Comparison of ENCODE assay signal across 15 cellular contexts in genomic region chr20:16553161-16553560, GRCh38. TPM values are rescaled to one million over a fixed set of nuclear protein-coding genes. Genes with fewer than 3 reads are reported as not detected.
A peak's percentile ranks its signal among the peaks of the same experiment; 100 is the strongest.
DNase-seq lines count a peak whose midpoint lies in the region; ATAC-seq and TF ChIP-seq lines count a peak whose summit lies in the region.
"Had no signal": no experiment of that assay in that cellular context is flagged by ENCODE, and none has a peak within 500 bp of the region (broad histone marks: within the 10 kb centered on the region; RNA-seq: fewer than 3 reads in every experiment).

No MANE protein-coding gene starts in this region.

- H3K36me3 Mint-ChIP-seq in glutamatergic neuron (ENCODE audit: unreplicated experiment) (peaks cover 12% of the 10 kb centered on the region), immature natural killer cell (peaks cover 0 to 5% (median 0%) of the 10 kb centered on the region in 3 donors)

- H3K4me1 Mint-ChIP-seq in glutamatergic neuron (ENCODE audit: low read depth, unreplicated experiment) (peaks cover 30% of the 10 kb centered on the region), immature natural killer cell (peaks cover 0 to 12% of the 10 kb centered on the region in 2 donors)

- TF ChIP-seq CTCF in glutamatergic neuron (IDR thresholded peaks at IDR 0.05; ENCODE audit: partially characterized antibody, unreplicated experiment), result no peak

- H3K27me3 Mint-ChIP-seq in glutamatergic neuron (ENCODE audit: unreplicated experiment), result peaks cover 11% of the 10 kb centered on the region
- H3K27me3 Mint-ChIP-seq in immature natural killer cell (ENCODE audit: low read depth in 3 of 3), result peaks cover 0 to 2% (median 2%) of the 10 kb centered on the region in 3 donors
- H3K27me3 Mint-ChIP-seq: CD4-positive, alpha-beta T cell had no signal

- no peak for ATAC-seq in HG03432 (IDR thresholded peaks at IDR 0.05; ENCODE audit: unreplicated experiment)

- H3K9me3 Mint-ChIP-seq in glutamatergic neuron (ENCODE audit: unreplicated experiment), result peaks cover 8% of the 10 kb centered on the region
- peaks cover 0 to 9% (median 0%) of the 10 kb centered on the region in 6 donors for H3K9me3 Mint-ChIP-seq in immature natural killer cell
- H3K9me3 Mint-ChIP-seq: CD4-positive, alpha-beta T cell had no signal

- DNase-seq in COLO829 (ENCODE audit: low spot score), result peak; percentile 22
- peak; percentile 96 for DNase-seq in SK-MEL-5 (ENCODE audit: low read depth, low spot score)
- DNase-seq in glutamatergic neuron, result no peak
- DNase-seq in renal cortical epithelial cell (ENCODE audit: low read depth), result peak; percentile 47
- DNase-seq in NCI-H1092 treated with DMSO at 0.1 percent for 48 hours (lab: John Stamatoyannopoulos, UW), result no peak
- no peak for DNase-seq in immature natural killer cell
- DNase-seq in NCI-H524 treated with DMSO at 0.1 percent for 48 hours (lab: John Stamatoyannopoulos, UW), result no peak
- DNase-seq: ACHN; C1 segment of cervical spinal cord; CD4-positive, alpha-beta T cell; DMS153; DND-41; GDM1; GOT3 had no signal

- H3K27ac Mint-ChIP-seq in glutamatergic neuron (ENCODE audit: unreplicated experiment), result peak overlapping the region; percentile 62
- no peak overlapping the region for H3K27ac Mint-ChIP-seq in immature natural killer cell
- H3K27ac Mint-ChIP-seq: CD4-positive, alpha-beta T cell had no signal

- in situ Hi-C loops in SK-MEL-5 (cut with HindIII; ENCODE audit: low pct_unique_long_range_greater_than_20kb, low sequenced_read_pairs), result no loop called here

- H3K4me3 Mint-ChIP-seq in glutamatergic neuron (ENCODE audit: unreplicated experiment) (no peak overlapping the region), immature natural killer cell (no peak overlapping the region)
- H3K4me3 Mint-ChIP-seq: CD4-positive, alpha-beta T cell had no signal

RNA-seq across cellular contexts. Expression of gene KIF16B, which starts 20.1 kb away (rescaled TPM):
- total RNA-seq in SK-MEL-5 (2014; rRNA removed; shearing (Covaris generic)), result 13.4 and 14.7 TPM in 2 replicates
- 17.3 and 19.9 TPM in 2 replicates for polyA plus RNA-seq in SK-MEL-5 (2015; cell fraction: cytosol; rRNA removed)
- polyA plus RNA-seq in SK-MEL-5 (2015; cell fraction: nucleus; rRNA removed), result 18.3 and 18.6 TPM in 2 replicates
- total RNA-seq in glutamatergic neuron (ENCODE audit: unreplicated experiment), result 27.0 TPM
- 9.6 and 18.6 TPM in 2 replicates for total RNA-seq in renal cortical epithelial cell
- 1 to 10 TPM in 2 of 3 donors, under 1 TPM in 1; 0.59 to 5.4 (median 1.1) TPM for polyA plus RNA-seq in immature natural killer cell

Comparison
In these comparisons a context has a peak if more than half of its experiments do, and no peak if none do; other contexts are left out.
1. DNase-seq: peak in COLO829 (single experiment), SK-MEL-5 (single experiment) and renal cortical epithelial cell (single experiment); none in glutamatergic neuron (single experiment), NCI-H1092 treated with DMSO at 0.1 percent for 48 hours (single experiment), immature natural killer cell (0 of 3) and NCI-H524 treated with DMSO at 0.1 percent for 48 hours (single experiment).